Comparison of ENCODE assay signal across 20 cellular contexts in genomic region chr10:113979378-113979777, GRCh38.
"Had no signal": no experiment of that assay in that cellular context is flagged by ENCODE, and none has a peak within 500 bp of the region (broad histone marks: within the 10 kb centered on the region; RNA-seq: fewer than 3 reads in every experiment).

No MANE protein-coding gene starts in this region.

- H3K36me3 ChIP-seq: cardiac muscle cell, esophagus muscularis mucosa, neural progenitor cell, stomach, vagina had no signal

- H3K36me3 Mint-ChIP-seq: activated CD4-positive, alpha-beta memory T cell treated with anti-CD3 and anti-CD28 coated beads for 36 hours; neural progenitor cell; stimulated activated memory B cell treated with anti-CD40 and anti-IgM and Interleukin-4, amounts not matched to agents 10 μg/mL and 1 μg/mL and 100 μg/mL, for 72 hours had no signal

- H3K9me3 Mint-ChIP-seq: activated CD4-positive, alpha-beta memory T cell treated with anti-CD3 and anti-CD28 coated beads for 36 hours; stimulated activated memory B cell treated with anti-CD40 and anti-IgM and Interleukin-4, amounts not matched to agents 10 μg/mL and 1 μg/mL and 100 μg/mL, for 72 hours had no signal

- DNase-seq: activated CD4-positive, alpha-beta memory T cell treated with anti-CD3 and anti-CD28 coated beads for 36 hours; activated CD4-positive, alpha-beta T cell treated with anti-CD3 and anti-CD28 coated beads for 48 hours; activated naive CD4-positive, alpha-beta T cell treated with Interleukin-2 at 50 U/mL for 16 hours; activated naive CD8-positive, alpha-beta T cell treated with anti-CD3 and anti-CD28 coated beads, Interleukin-2, amount 10 ng/mL, durations not matched to agents 7 days and 5 days; activated T-cell treated with anti-CD3 and anti-CD28 coated beads, Interleukin-2, amount 50 U/mL, for 48 hours; amniotic stem cell; dermis blood vessel endothelial cell; effector memory CD4-positive, alpha-beta T cell; naive thymus-derived CD8-positive, alpha-beta T cell; stomach; T-helper 2 cell; testis; trophoblast cell had no signal

- H3K4me2 ChIP-seq: neural progenitor cell had no signal

- ATAC-seq: naive thymus-derived CD8-positive, alpha-beta T cell; stimulated activated memory B cell treated with anti-CD40 and anti-IgM and Interleukin-4, amounts not matched to agents 10 μg/mL and 1 μg/mL and 100 μg/mL, for 72 hours had no signal

- H3K4me1 ChIP-seq: neural progenitor cell, testis had no signal

- H3K27ac Mint-ChIP-seq: activated CD4-positive, alpha-beta memory T cell treated with anti-CD3 and anti-CD28 coated beads for 36 hours; activated naive CD8-positive, alpha-beta T cell treated with anti-CD3 and anti-CD28 coated beads, Interleukin-2, amount 10 ng/mL, durations not matched to agents 7 days and 5 days; naive thymus-derived CD8-positive, alpha-beta T cell; neural progenitor cell; progenitor cell of endocrine pancreas; stimulated activated memory B cell treated with anti-CD40 and anti-IgM and Interleukin-4, amounts not matched to agents 10 μg/mL and 1 μg/mL and 100 μg/mL, for 72 hours had no signal

- H3K27ac ChIP-seq: cardiac muscle cell, esophagus muscularis mucosa, neural progenitor cell, stomach, testis, vagina had no signal

- H3K4me3 ChIP-seq: cardiac muscle cell, esophagus muscularis mucosa, lung, neural progenitor cell, stomach, testis, vagina had no signal

- H3K27me3 ChIP-seq: cardiac muscle cell, esophagus muscularis mucosa, neural progenitor cell, stomach, testis, vagina had no signal

- H3K4me3 Mint-ChIP-seq: activated CD4-positive, alpha-beta memory T cell treated with anti-CD3 and anti-CD28 coated beads for 36 hours; activated naive CD8-positive, alpha-beta T cell treated with anti-CD3 and anti-CD28 coated beads, Interleukin-2, amount 10 ng/mL, durations not matched to agents 7 days and 5 days; naive thymus-derived CD8-positive, alpha-beta T cell; neural progenitor cell; stimulated activated memory B cell treated with anti-CD40 and anti-IgM and Interleukin-4, amounts not matched to agents 10 μg/mL and 1 μg/mL and 100 μg/mL, for 72 hours had no signal

- H2AFZ ChIP-seq: neural progenitor cell had no signal
